In the genomic region with DNA sequence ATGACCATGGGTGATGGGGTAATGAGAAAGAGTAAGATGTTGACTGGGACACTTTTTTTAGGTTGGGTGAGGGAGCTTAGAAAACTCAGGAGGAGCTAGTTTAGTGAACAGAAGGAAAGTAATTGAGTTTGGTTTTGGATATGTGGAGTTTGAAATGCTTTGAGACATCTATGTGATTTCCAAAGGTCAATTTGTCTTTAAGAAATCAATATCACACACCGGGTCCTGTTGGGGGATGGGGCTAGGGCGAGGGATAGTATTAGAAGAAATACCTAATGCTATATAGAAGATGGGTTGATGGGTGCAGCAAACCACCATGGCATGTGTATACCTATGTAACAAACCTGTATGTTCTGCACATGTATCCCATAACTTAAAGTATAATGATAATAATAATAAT, we compare ENCODE assay signal across 41 cellular contexts.
"Had no signal": no experiment of that assay in that cellular context is flagged by ENCODE, and none has a peak within 500 bp of the region (broad histone marks: within the 10 kb centered on the region; RNA-seq: fewer than 3 reads in every experiment).

No MANE protein-coding gene starts in this region.

- H3K4me3 Mint-ChIP-seq: activated naive CD4-positive, alpha-beta T cell treated with anti-CD3 and anti-CD28 coated beads for 36 hours; activated naive CD4-positive, alpha-beta T cell treated with anti-CD3 and anti-CD28 coated beads, Interleukin-2, amount 10 ng/mL, durations not matched to agents 7 days and 5 days; activated naive CD4-positive, alpha-beta T cell treated with anti-CD3 and anti-CD28 coated beads, Interleukin-2, amount 50 U/mL, for 24 hours; activated naive CD8-positive, alpha-beta T cell; activated naive CD8-positive, alpha-beta T cell treated with anti-CD3 and anti-CD28 coated beads for 36 hours; activated naive CD8-positive, alpha-beta T cell treated with anti-CD3 and anti-CD28 coated beads, Interleukin-2, amount 10 ng/mL, durations not matched to agents 7 days and 5 days; activated naive CD8-positive, alpha-beta T cell treated with anti-CD3 and anti-CD28 coated beads, Interleukin-2, amount 50 U/mL, for 24 hours; activated T-cell treated with anti-CD3 and anti-CD28 coated beads, Interleukin-2, amount 50 U/mL, for 24 hours; activated T-cell treated with anti-CD3 and anti-CD28 coated beads, Interleukin-2, amount 50 U/mL, for 4 hours; activated T-cell treated with anti-CD3 and anti-CD28 coated beads, Interleukin-2, amount 50 U/mL, for 72 hours; activated T-helper 1 cell treated with anti-CD3 and anti-CD28 coated beads, Interleukin-12 subunit alpha, Interleukin-12 subunit beta, Interleukin-2, Interleukin-4 antibody, amounts not matched to agents 30 ng/mL and 10 ng/mL and 1 ng/mL, durations not matched to agents 14 hours and 24 hours and 36 hours; activated T-helper 17 cell treated with anti-CD3 and anti-CD28 coated beads, Interleukin-2, amount 50 U/mL, for 72 hours; brain; central memory CD8-positive, alpha-beta T cell had no signal

- H3K27me3 ChIP-seq: adrenal gland, ascending aorta, body of pancreas, brain microvascular endothelial cell, breast epithelium, cardiac muscle cell had no signal

- H3K27ac Mint-ChIP-seq: activated naive CD4-positive, alpha-beta T cell treated with anti-CD3 and anti-CD28 coated beads for 36 hours; activated naive CD4-positive, alpha-beta T cell treated with anti-CD3 and anti-CD28 coated beads, Interleukin-2, amount 10 ng/mL, durations not matched to agents 7 days and 5 days; activated naive CD4-positive, alpha-beta T cell treated with anti-CD3 and anti-CD28 coated beads, Interleukin-2, amount 50 U/mL, for 24 hours; activated naive CD4-positive, alpha-beta T cell treated with anti-CD3 and anti-CD28 coated beads, Interleukin-2, amount 50 U/mL, for 72 hours; activated naive CD8-positive, alpha-beta T cell; activated naive CD8-positive, alpha-beta T cell treated with anti-CD3 and anti-CD28 coated beads for 36 hours; activated naive CD8-positive, alpha-beta T cell treated with anti-CD3 and anti-CD28 coated beads, Interleukin-2, amount 10 ng/mL, durations not matched to agents 7 days and 5 days; activated naive CD8-positive, alpha-beta T cell treated with anti-CD3 and anti-CD28 coated beads, Interleukin-2, amount 50 U/mL, for 24 hours; activated T-cell treated with anti-CD3 and anti-CD28 coated beads, Interleukin-2, amount 50 U/mL, for 24 hours; activated T-cell treated with anti-CD3 and anti-CD28 coated beads, Interleukin-2, amount 50 U/mL, for 72 hours; activated T-helper 1 cell treated with anti-CD3 and anti-CD28 coated beads, Interleukin-12 subunit alpha, Interleukin-12 subunit beta, Interleukin-2, Interleukin-4 antibody, amounts not matched to agents 30 ng/mL and 10 ng/mL and 1 ng/mL, durations not matched to agents 14 hours and 24 hours and 36 hours; activated T-helper 17 cell treated with anti-CD3 and anti-CD28 coated beads, Interleukin-2, amount 50 U/mL, for 72 hours; activated T-helper 2 cell treated with anti-CD3 and anti-CD28 coated beads, Interferon-gamma antibody, Interleukin-2, Interleukin-4, amounts not matched to agents 10 μg/mL and 5 μg/mL and 100 μg/mL, durations not matched to agents 14 hours and 24 hours and 36 hours; brain had no signal

- H3K9me3 ChIP-seq: adrenal gland, ascending aorta, body of pancreas, breast epithelium had no signal

- H3K36me3 ChIP-seq: adrenal gland, ascending aorta, brain microvascular endothelial cell, breast epithelium, cardiac muscle cell had no signal

- ATAC-seq: activated naive CD4-positive, alpha-beta T cell treated with anti-CD3 and anti-CD28 coated beads, Interleukin-2, amount 50 U/mL, for 72 hours; activated naive CD8-positive, alpha-beta T cell treated with anti-CD3 and anti-CD28 coated beads, Interleukin-2, amount 50 U/mL, for 24 hours; activated T-cell treated with anti-CD3 and anti-CD28 coated beads, Interleukin-2, amount 50 U/mL, for 4 hours; activated T-cell treated with anti-CD3 and anti-CD28 coated beads, Interleukin-2, amount 50 U/mL, for 72 hours; activated T-helper 17 cell treated with anti-CD3 and anti-CD28 coated beads, Interleukin-2, amount 50 U/mL, for 72 hours; body of pancreas had no signal

- H3K4me1 Mint-ChIP-seq: activated naive CD4-positive, alpha-beta T cell treated with anti-CD3 and anti-CD28 coated beads, Interleukin-2, amount 10 ng/mL, durations not matched to agents 7 days and 5 days; activated naive CD4-positive, alpha-beta T cell treated with anti-CD3 and anti-CD28 coated beads, Interleukin-2, amount 50 U/mL, for 24 hours; activated naive CD8-positive, alpha-beta T cell treated with anti-CD3 and anti-CD28 coated beads for 36 hours; activated naive CD8-positive, alpha-beta T cell treated with anti-CD3 and anti-CD28 coated beads, Interleukin-2, amount 10 ng/mL, durations not matched to agents 7 days and 5 days; activated naive CD8-positive, alpha-beta T cell treated with anti-CD3 and anti-CD28 coated beads, Interleukin-2, amount 50 U/mL, for 24 hours; activated T-helper 17 cell treated with anti-CD3 and anti-CD28 coated beads, Interleukin-2, amount 50 U/mL, for 72 hours; brain; central memory CD8-positive, alpha-beta T cell had no signal

- H3K9me3 Mint-ChIP-seq: activated naive CD4-positive, alpha-beta T cell treated with anti-CD3 and anti-CD28 coated beads, Interleukin-2, amount 50 U/mL, for 24 hours; activated naive CD8-positive, alpha-beta T cell treated with anti-CD3 and anti-CD28 coated beads, Interleukin-2, amount 10 ng/mL, durations not matched to agents 7 days and 5 days; activated T-helper 1 cell treated with anti-CD3 and anti-CD28 coated beads, Interleukin-12 subunit alpha, Interleukin-12 subunit beta, Interleukin-2, Interleukin-4 antibody, amounts not matched to agents 30 ng/mL and 10 ng/mL and 1 ng/mL, durations not matched to agents 14 hours and 24 hours and 36 hours; activated T-helper 2 cell treated with anti-CD3 and anti-CD28 coated beads, Interferon-gamma antibody, Interleukin-2, Interleukin-4, amounts not matched to agents 10 μg/mL and 5 μg/mL and 100 μg/mL, durations not matched to agents 14 hours and 24 hours and 36 hours; central memory CD8-positive, alpha-beta T cell had no signal

- H3K4me3 ChIP-seq: adrenal gland, ascending aorta, body of pancreas, breast epithelium, cardiac muscle cell had no signal

- H3K4me1 ChIP-seq: adrenal gland, ascending aorta, body of pancreas, breast epithelium had no signal

- FAIRE-seq: astrocyte, bronchial epithelial cell had no signal

- H3K27ac ChIP-seq: adrenal gland, ascending aorta, body of pancreas, brain microvascular endothelial cell, breast epithelium, cardiac muscle cell had no signal

- H3K36me3 Mint-ChIP-seq: activated naive CD4-positive, alpha-beta T cell treated with anti-CD3 and anti-CD28 coated beads, Interleukin-2, amount 10 ng/mL, durations not matched to agents 7 days and 5 days; activated naive CD4-positive, alpha-beta T cell treated with anti-CD3 and anti-CD28 coated beads, Interleukin-2, amount 50 U/mL, for 24 hours; activated naive CD4-positive, alpha-beta T cell treated with anti-CD3 and anti-CD28 coated beads, Interleukin-2, amount 50 U/mL, for 72 hours; activated naive CD8-positive, alpha-beta T cell; activated naive CD8-positive, alpha-beta T cell treated with anti-CD3 and anti-CD28 coated beads for 36 hours; activated naive CD8-positive, alpha-beta T cell treated with anti-CD3 and anti-CD28 coated beads, Interleukin-2, amount 10 ng/mL, durations not matched to agents 7 days and 5 days; brain had no signal

- H3K27me3 Mint-ChIP-seq: activated naive CD4-positive, alpha-beta T cell treated with anti-CD3 and anti-CD28 coated beads, Interleukin-2, amount 10 ng/mL, durations not matched to agents 7 days and 5 days; activated naive CD8-positive, alpha-beta T cell; activated naive CD8-positive, alpha-beta T cell treated with anti-CD3 and anti-CD28 coated beads for 36 hours; activated naive CD8-positive, alpha-beta T cell treated with anti-CD3 and anti-CD28 coated beads, Interleukin-2, amount 10 ng/mL, durations not matched to agents 7 days and 5 days; activated naive CD8-positive, alpha-beta T cell treated with anti-CD3 and anti-CD28 coated beads, Interleukin-2, amount 50 U/mL, for 24 hours; activated T-cell treated with anti-CD3 and anti-CD28 coated beads, Interleukin-2, amount 50 U/mL, for 24 hours; activated T-helper 17 cell treated with anti-CD3 and anti-CD28 coated beads, Interleukin-2, amount 50 U/mL, for 72 hours had no signal

- DNase-seq: activated effector memory CD4-positive, alpha-beta T cell treated with anti-CD3 and anti-CD28 coated beads, Interleukin-2, amount 50 U/mL, for 16 hours; activated effector memory CD4-positive, alpha-beta T cell treated with Interleukin-2 at 50 U/mL for 16 hours; activated gamma-delta T cell; activated gamma-delta T cell treated with Interleukin-2 at 50 U/mL for 16 hours; activated naive CD4-positive, alpha-beta T cell; activated naive CD4-positive, alpha-beta T cell treated with anti-CD3 and anti-CD28 coated beads for 36 hours; activated naive CD4-positive, alpha-beta T cell treated with anti-CD3 and anti-CD28 coated beads, Interleukin-2, amount 10 ng/mL, durations not matched to agents 7 days and 5 days; activated naive CD4-positive, alpha-beta T cell treated with anti-CD3 and anti-CD28 coated beads, Interleukin-2, amount 50 U/mL, for 16 hours; activated naive CD4-positive, alpha-beta T cell treated with Interleukin-2 at 50 U/mL for 16 hours; activated naive CD8-positive, alpha-beta T cell treated with anti-CD3 and anti-CD28 coated beads for 36 hours; activated naive CD8-positive, alpha-beta T cell treated with anti-CD3 and anti-CD28 coated beads, Interleukin-2, amount 10 ng/mL, durations not matched to agents 7 days and 5 days; activated naive CD8-positive, alpha-beta T cell treated with anti-CD3 and anti-CD28 coated beads, Interleukin-2, amount 50 U/mL, for 24 hours; activated T-cell treated with anti-CD3 and anti-CD28 coated beads for 4 hours; activated T-cell treated with anti-CD3 and anti-CD28 coated beads, Interleukin-2, amount 50 U/mL, for 1 hour; activated T-cell treated with anti-CD3 and anti-CD28 coated beads, Interleukin-2, amount 50 U/mL, for 24 hours; activated T-cell treated with anti-CD3 and anti-CD28 coated beads, Interleukin-2, amount 50 U/mL, for 4 hours; activated T-cell treated with anti-CD3 and anti-CD28 coated beads, Interleukin-2, amount 50 U/mL, for 48 hours; activated T-cell treated with anti-CD3 and anti-CD28 coated beads, Interleukin-2, amount 50 U/mL, for 72 hours; adrenal gland; amniotic stem cell; amygdala; anterior cingulate cortex; aorta; body of pancreas; brain microvascular endothelial cell; caudate nucleus; central memory CD4-positive, alpha-beta T cell; cerebellar nuclear complex had no signal
